1 cellular context compared by ENCODE assay signal in genomic region chr3:136498919-136499447, GRCh38.
TF ChIP-seq lines count a peak whose summit lies in the region.

No MANE protein-coding gene starts in this region.

TF ChIP-seq in HepG2, 621 proteins besides CTCF, POLR2A, EP300 and RAD21 (continued from another document and continues in another):
- TF ChIP-seq, protein P1, sequence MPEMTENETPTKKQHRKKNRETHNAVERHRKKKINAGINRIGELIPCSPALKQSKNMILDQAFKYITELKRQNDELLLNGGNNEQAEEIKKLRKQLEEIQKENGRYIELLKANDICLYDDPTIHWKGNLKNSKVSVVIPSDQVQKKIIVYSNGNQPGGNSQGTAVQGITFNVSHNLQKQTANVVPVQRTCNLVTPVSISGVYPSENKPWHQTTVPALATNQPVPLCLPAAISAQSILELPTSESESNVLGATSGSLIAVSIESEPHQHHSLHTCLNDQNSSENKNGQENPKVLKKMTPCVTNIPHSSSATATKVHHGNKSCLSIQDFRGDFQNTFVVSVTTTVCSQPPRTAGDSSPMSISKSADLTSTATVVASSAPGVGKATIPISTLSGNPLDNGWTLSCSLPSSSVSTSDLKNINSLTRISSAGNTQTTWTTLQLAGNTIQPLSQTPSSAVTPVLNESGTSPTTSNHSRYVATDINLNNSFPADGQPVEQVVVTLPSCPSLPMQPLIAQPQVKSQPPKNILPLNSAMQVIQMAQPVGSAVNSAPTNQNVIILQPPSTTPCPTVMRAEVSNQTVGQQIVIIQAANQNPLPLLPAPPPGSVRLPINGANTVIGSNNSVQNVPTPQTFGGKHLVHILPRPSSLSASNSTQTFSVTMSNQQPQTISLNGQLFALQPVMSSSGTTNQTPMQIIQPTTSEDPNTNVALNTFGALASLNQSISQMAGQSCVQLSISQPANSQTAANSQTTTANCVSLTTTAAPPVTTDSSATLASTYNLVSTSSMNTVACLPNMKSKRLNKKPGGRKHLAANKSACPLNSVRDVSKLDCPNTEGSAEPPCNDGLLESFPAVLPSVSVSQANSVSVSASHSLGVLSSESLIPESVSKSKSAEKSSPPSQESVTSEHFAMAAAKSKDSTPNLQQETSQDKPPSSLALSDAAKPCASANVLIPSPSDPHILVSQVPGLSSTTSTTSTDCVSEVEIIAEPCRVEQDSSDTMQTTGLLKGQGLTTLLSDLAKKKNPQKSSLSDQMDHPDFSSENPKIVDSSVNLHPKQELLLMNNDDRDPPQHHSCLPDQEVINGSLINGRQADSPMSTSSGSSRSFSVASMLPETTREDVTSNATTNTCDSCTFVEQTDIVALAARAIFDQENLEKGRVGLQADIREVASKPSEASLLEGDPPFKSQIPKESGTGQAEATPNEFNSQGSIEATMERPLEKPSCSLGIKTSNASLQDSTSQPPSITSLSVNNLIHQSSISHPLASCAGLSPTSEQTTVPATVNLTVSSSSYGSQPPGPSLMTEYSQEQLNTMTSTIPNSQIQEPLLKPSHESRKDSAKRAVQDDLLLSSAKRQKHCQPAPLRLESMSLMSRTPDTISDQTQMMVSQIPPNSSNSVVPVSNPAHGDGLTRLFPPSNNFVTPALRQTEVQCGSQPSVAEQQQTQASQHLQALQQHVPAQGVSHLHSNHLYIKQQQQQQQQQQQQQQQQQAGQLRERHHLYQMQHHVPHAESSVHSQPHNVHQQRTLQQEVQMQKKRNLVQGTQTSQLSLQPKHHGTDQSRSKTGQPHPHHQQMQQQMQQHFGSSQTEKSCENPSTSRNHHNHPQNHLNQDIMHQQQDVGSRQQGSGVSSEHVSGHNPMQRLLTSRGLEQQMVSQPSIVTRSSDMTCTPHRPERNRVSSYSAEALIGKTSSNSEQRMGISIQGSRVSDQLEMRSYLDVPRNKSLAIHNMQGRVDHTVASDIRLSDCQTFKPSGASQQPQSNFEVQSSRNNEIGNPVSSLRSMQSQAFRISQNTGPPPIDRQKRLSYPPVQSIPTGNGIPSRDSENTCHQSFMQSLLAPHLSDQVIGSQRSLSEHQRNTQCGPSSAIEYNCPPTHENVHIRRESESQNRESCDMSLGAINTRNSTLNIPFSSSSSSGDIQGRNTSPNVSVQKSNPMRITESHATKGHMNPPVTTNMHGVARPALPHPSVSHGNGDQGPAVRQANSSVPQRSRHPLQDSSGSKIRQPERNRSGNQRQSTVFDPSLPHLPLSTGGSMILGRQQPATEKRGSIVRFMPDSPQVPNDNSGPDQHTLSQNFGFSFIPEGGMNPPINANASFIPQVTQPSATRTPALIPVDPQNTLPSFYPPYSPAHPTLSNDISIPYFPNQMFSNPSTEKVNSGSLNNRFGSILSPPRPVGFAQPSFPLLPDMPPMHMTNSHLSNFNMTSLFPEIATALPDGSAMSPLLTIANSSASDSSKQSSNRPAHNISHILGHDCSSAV (CRISPR knock-in tag; IDR thresholded peaks at IDR 0.05; ENCODE audit: borderline replicate concordance) = 0 out of 2 replicates have a peak, but pooled peaks have one; percentile 42
- TF ChIP-seq ZNF263 (CRISPR knock-in tag; IDR thresholded peaks at IDR 0.05) (peak; percentile 77), HNF4A (CRISPR knock-in tag; IDR thresholded peaks at IDR 0.05) (peak; percentile 98), MXI1 (IDR thresholded peaks at IDR 0.05; ENCODE audit: borderline replicate concordance, low read depth, low read length) (peak; percentile 43; the same call in 1 of the 3 replicates), CREBL2 (CRISPR knock-in tag; IDR thresholded peaks at IDR 0.05; ENCODE audit: borderline replicate concordance) (no peak), SMARCC2 (IDR thresholded peaks at IDR 0.05) (no peak), MAZ (IDR thresholded peaks at IDR 0.05; ENCODE audit: borderline replicate concordance, low read depth, low read length) (no peak), MAZ (CRISPR knock-in tag; IDR thresholded peaks at IDR 0.05; ENCODE audit: low read depth) (no peak), HINFP (CRISPR knock-in tag; IDR thresholded peaks at IDR 0.05; ENCODE audit: low read depth) (no peak), TFE3 (CRISPR knock-in tag; IDR thresholded peaks at IDR 0.05) (peak; percentile 60; the same call in 1 of the 2 replicates), NR2F6 (IDR thresholded peaks at IDR 0.05) (peak; percentile 94), NR2F6 (CRISPR knock-in tag; IDR thresholded peaks at IDR 0.05) (peak; percentile 98), NFYC (CRISPR knock-in tag; IDR thresholded peaks at IDR 0.05) (no peak), NCOA1 (CRISPR knock-in tag; IDR thresholded peaks at IDR 0.05) (no peak), ZNF564 (CRISPR knock-in tag; IDR thresholded peaks at IDR 0.05) (no peak), HDAC6 (IDR thresholded peaks at IDR 0.05; ENCODE audit: low read depth, low read length) (no peak), PBX2 (CRISPR knock-in tag; IDR thresholded peaks at IDR 0.05) (no peak), GATA4 (IDR thresholded peaks at IDR 0.05; ENCODE audit: borderline replicate concordance, low read depth) (no peak), SIN3B (IDR thresholded peaks at IDR 0.05; ENCODE audit: low read length) (no peak), FOXK1 (CRISPR knock-in tag; IDR thresholded peaks at IDR 0.05; ENCODE audit: borderline replicate concordance, low read depth) (peak; percentile 98), ZNF609 (CRISPR knock-in tag; IDR thresholded peaks at IDR 0.05; ENCODE audit: borderline replicate concordance) (peak; percentile 83; the same call in 1 of the 2 replicates), STAG1 (CRISPR knock-in tag; IDR thresholded peaks at IDR 0.05) (peak; percentile 20; the same call in 1 of the 2 replicates), ISL2 (CRISPR knock-in tag; IDR thresholded peaks at IDR 0.05) (peak; percentile 88), PATZ1 (CRISPR knock-in tag; IDR thresholded peaks at IDR 0.05) (peak; percentile 49), ZNF660 (CRISPR knock-in tag; IDR thresholded peaks at IDR 0.05; ENCODE audit: borderline replicate concordance, low read depth) (no peak), ZNF160 (CRISPR knock-in tag; IDR thresholded peaks at IDR 0.05) (peak; percentile 48; the same call in 1 of the 2 replicates), DDIT3 (CRISPR knock-in tag; IDR thresholded peaks at IDR 0.05) (no peak), CBX1 (IDR thresholded peaks at IDR 0.05; ENCODE audit: low read depth) (peak; percentile 81), MTA1 (CRISPR knock-in tag; IDR thresholded peaks at IDR 0.05; ENCODE audit: borderline replicate concordance) (peak; percentile 88), MAFF (IDR thresholded peaks at IDR 0.05; ENCODE audit: low read depth, low read length) (no peak), ELF3 (CRISPR knock-in tag; IDR thresholded peaks at IDR 0.05) (peak; percentile 71; the same call in 1 of the 2 replicates)
- TF ChIP-seq, protein P2, sequence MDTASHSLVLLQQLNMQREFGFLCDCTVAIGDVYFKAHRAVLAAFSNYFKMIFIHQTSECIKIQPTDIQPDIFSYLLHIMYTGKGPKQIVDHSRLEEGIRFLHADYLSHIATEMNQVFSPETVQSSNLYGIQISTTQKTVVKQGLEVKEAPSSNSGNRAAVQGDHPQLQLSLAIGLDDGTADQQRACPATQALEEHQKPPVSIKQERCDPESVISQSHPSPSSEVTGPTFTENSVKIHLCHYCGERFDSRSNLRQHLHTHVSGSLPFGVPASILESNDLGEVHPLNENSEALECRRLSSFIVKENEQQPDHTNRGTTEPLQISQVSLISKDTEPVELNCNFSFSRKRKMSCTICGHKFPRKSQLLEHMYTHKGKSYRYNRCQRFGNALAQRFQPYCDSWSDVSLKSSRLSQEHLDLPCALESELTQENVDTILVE (CRISPR knock-in tag; IDR thresholded peaks at IDR 0.05) = peak; percentile 69; the same call in 1 of the 2 replicates
- TF ChIP-seq, protein P3, sequence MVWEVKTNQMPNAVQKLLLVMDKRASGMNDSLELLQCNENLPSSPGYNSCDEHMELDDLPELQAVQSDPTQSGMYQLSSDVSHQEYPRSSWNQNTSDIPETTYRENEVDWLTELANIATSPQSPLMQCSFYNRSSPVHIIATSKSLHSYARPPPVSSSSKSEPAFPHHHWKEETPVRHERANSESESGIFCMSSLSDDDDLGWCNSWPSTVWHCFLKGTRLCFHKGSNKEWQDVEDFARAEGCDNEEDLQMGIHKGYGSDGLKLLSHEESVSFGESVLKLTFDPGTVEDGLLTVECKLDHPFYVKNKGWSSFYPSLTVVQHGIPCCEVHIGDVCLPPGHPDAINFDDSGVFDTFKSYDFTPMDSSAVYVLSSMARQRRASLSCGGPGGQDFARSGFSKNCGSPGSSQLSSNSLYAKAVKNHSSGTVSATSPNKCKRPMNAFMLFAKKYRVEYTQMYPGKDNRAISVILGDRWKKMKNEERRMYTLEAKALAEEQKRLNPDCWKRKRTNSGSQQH (CRISPR knock-in tag; IDR thresholded peaks at IDR 0.05; ENCODE audit: low read depth) = no peak
